In genomic region chr1:9233241-9233941, GRCh38 we compare ENCODE assay signal across 9 cellular contexts. TPM values are rescaled to one million over a fixed set of nuclear protein-coding genes. Genes with fewer than 3 reads are reported as not detected.
A peak's percentile ranks its signal among the peaks of the same experiment; 100 is the strongest.
DNase-seq lines count a peak whose midpoint lies in the region; ATAC-seq and TF ChIP-seq lines count a peak whose summit lies in the region.
"Had no signal": no experiment of that assay in that cellular context is flagged by ENCODE, and none has a peak within 500 bp of the region (broad histone marks: within the 10 kb centered on the region; RNA-seq: fewer than 3 reads in every experiment).

No MANE protein-coding gene starts in this region.

- POLR2A ChIA-PET in activated CD4-positive, alpha-beta T cell treated with anti-CD3 and anti-CD28 coated beads, Interleukin-2, amount 10 ng/mL, durations not matched to agents 7 days and 5 days (lab: Charles Lee), result no interaction called here
- POLR2A ChIA-PET in Caco-2 (lab: Charles Lee), result interaction anchor here (0.6 kb wide), 1 partner anchor 17 kb away, joined by 3 read pairs; no protein-coding TSS in a partner anchor

- no peaks in the 10 kb centered on the region for H3K9me3 Mint-ChIP-seq in activated CD4-positive, alpha-beta T cell treated with anti-CD3 and anti-CD28 coated beads, Interleukin-2, amount 10 ng/mL, durations not matched to agents 7 days and 5 days
- no peaks in the 10 kb centered on the region for H3K9me3 Mint-ChIP-seq in type B pancreatic cell
- H3K9me3 Mint-ChIP-seq in Caco-2 (ENCODE audit: unreplicated experiment), result no peaks in the 10 kb centered on the region

- 0 out of 2 replicates have a peak, but pooled peaks cover 5% of the 10 kb centered on the region for H3K4me1 ChIP-seq in Caco-2

- H3K36me3 Mint-ChIP-seq in activated CD4-positive, alpha-beta T cell treated with anti-CD3 and anti-CD28 coated beads, Interleukin-2, amount 10 ng/mL, durations not matched to agents 7 days and 5 days (ENCODE audit: low read depth), result peaks cover 3% of the 10 kb centered on the region
- peaks cover 2% of the 10 kb centered on the region for H3K36me3 Mint-ChIP-seq in type B pancreatic cell
- H3K36me3 Mint-ChIP-seq in Caco-2 (ENCODE audit: insufficient read depth, unreplicated experiment), result peaks cover 13% of the 10 kb centered on the region

- peak overlapping the region; percentile 90 for H3K4me3 Mint-ChIP-seq in activated CD4-positive, alpha-beta T cell treated with anti-CD3 and anti-CD28 coated beads, Interleukin-2, amount 10 ng/mL, durations not matched to agents 7 days and 5 days
- H3K4me3 Mint-ChIP-seq in type B pancreatic cell, result peak overlapping the region; percentile 65
- H3K4me3 Mint-ChIP-seq in Caco-2 (ENCODE audit: unreplicated experiment), result no peak overlapping the region

- H3K27me3 ChIP-seq in Caco-2 (replicated peaks; ENCODE audit: control insufficient read depth, insufficient read depth, low read length), result no peaks in the 10 kb centered on the region

- no peak for ATAC-seq in HG03354 (IDR thresholded peaks at IDR 0.05; ENCODE audit: poor library complexity, severe bottlenecking, unreplicated experiment)

- intact Hi-C loops in Caco-2 (cut with micrococcal nuclease; ENCODE audit: unreplicated experiment), result no loop called here

- no peak overlapping the region for H3K4me3 ChIP-seq in Caco-2 (ENCODE audit: low read depth, low read length)

- H3K9me3 ChIP-seq in Caco-2, result no peaks in the 10 kb centered on the region

- H3K4me1 Mint-ChIP-seq in activated CD4-positive, alpha-beta T cell treated with anti-CD3 and anti-CD28 coated beads, Interleukin-2, amount 10 ng/mL, durations not matched to agents 7 days and 5 days, result peaks cover 29% of the 10 kb centered on the region
- H3K4me1 Mint-ChIP-seq in type B pancreatic cell (ENCODE audit: unreplicated experiment), result peaks cover 14% of the 10 kb centered on the region
- H3K4me1 Mint-ChIP-seq in Caco-2 (ENCODE audit: low read depth, unreplicated experiment), result peaks cover 7% of the 10 kb centered on the region

- peak overlapping the region; percentile 99 for H3K27ac Mint-ChIP-seq in activated CD4-positive, alpha-beta T cell treated with anti-CD3 and anti-CD28 coated beads, Interleukin-2, amount 10 ng/mL, durations not matched to agents 7 days and 5 days
- H3K27ac Mint-ChIP-seq in type B pancreatic cell (peak overlapping the region; percentile 48), Caco-2 (ENCODE audit: unreplicated experiment) (no peak overlapping the region)

- TF ChIP-seq CTCF in type B pancreatic cell (conservative IDR thresholded peaks at IDR 0.05) (no peak), Caco-2 (IDR thresholded peaks at IDR 0.05; ENCODE audit: insufficient read depth in 1 of 2, low read depth in 1 of 2, low read length in 1 of 2, severe bottlenecking in 1 of 2, unreplicated experiment in 1 of 2) (no peak)

- peaks cover 3% of the 10 kb centered on the region for H3K27me3 Mint-ChIP-seq in activated CD4-positive, alpha-beta T cell treated with anti-CD3 and anti-CD28 coated beads, Interleukin-2, amount 10 ng/mL, durations not matched to agents 7 days and 5 days
- H3K27me3 Mint-ChIP-seq in type B pancreatic cell (peaks cover 2% of the 10 kb centered on the region), Caco-2 (ENCODE audit: insufficient read depth, unreplicated experiment) (no peaks in the 10 kb centered on the region)

- H3K36me3 ChIP-seq in Caco-2 (ENCODE audit: control insufficient read depth, insufficient read depth, low read length), result no peaks in the 10 kb centered on the region; the same call in 1 of the 2 replicates

- no TSS peak for BruUV-seq in Caco-2 (replicated peaks; lab: Mats Ljungman, UMichigan)

- CTCF ChIA-PET in activated CD4-positive, alpha-beta T cell treated with anti-CD3 and anti-CD28 coated beads, Interleukin-2, amount 10 ng/mL, durations not matched to agents 7 days and 5 days (lab: Charles Lee), result interaction anchor here (0.6 to 2.9 kb wide), 10 partner anchors 11 to 354 kb away, joined by 3 to 19 read pairs (median 4); no protein-coding TSS in a partner anchor
- CTCF ChIA-PET in Caco-2 (lab: Charles Lee), result interaction anchor here (0.7 to 1.9 kb wide), 4 partner anchors 16 to 123 kb away, joined by 4 to 18 read pairs (median 6); no protein-coding TSS in a partner anchor

- DNase-seq in activated CD4-positive, alpha-beta T cell treated with anti-CD3 and anti-CD28 coated beads, Interleukin-2, amount 10 ng/mL, durations not matched to agents 7 days and 5 days, result no peak
- DNase-seq in activated CD4-positive, alpha-beta T cell treated with anti-CD3 and anti-CD28 coated beads, Interleukin-2, amount 50 U/mL, for 48 hours, result no peak
- DNase-seq in dermis blood vessel endothelial cell, result peak; percentile 77
- DNase-seq in midbrain (lab: John Stamatoyannopoulos, UW), result peak; percentile 64
- no peak for DNase-seq in type B pancreatic cell (ENCODE audit: extremely low spot score, unreplicated experiment)
- no peak for DNase-seq in Caco-2
- DNase-seq in activated CD4-positive, alpha-beta T cell treated with anti-CD3 and anti-CD28 coated beads, Interleukin-2, amount 50 U/mL, for 1 hour, result no peak
- DNase-seq: COR-L47 had no signal

RNA-seq across cellular contexts. Expression of gene H6PD, which starts 1.2 kb away (rescaled TPM):
- total RNA-seq in activated CD4-positive, alpha-beta T cell treated with anti-CD3 and anti-CD28 coated beads, Interleukin-2, amount 10 ng/mL, durations not matched to agents 7 days and 5 days, result 10 to 100 TPM; 15.1 to 15.3 TPM
- total RNA-seq in dermis blood vessel endothelial cell, result 21.3 and 32.1 TPM in 2 replicates
- total RNA-seq in type B pancreatic cell (ENCODE audit: low replicate concordance), result 18.7 and 26.1 TPM in 2 replicates
- 10.1 and 13.0 TPM in 2 replicates for total RNA-seq in Caco-2 (2022)

RNA-seq across cellular contexts. Expression of gene SPSB1, which starts 59.3 kb away (rescaled TPM):
- total RNA-seq in activated CD4-positive, alpha-beta T cell treated with anti-CD3 and anti-CD28 coated beads, Interleukin-2, amount 10 ng/mL, durations not matched to agents 7 days and 5 days, result 1 to 10 TPM; 4.8 to 6.6 TPM
- total RNA-seq in dermis blood vessel endothelial cell (19.6 and 35.8 TPM in 2 replicates), type B pancreatic cell (ENCODE audit: low replicate concordance) (5.6 and 17.4 TPM in 2 replicates), Caco-2 (2022) (12.8 and 18.2 TPM in 2 replicates)

Comparison
In these comparisons a context has a peak if more than half of its experiments do, and no peak if none do; other contexts are left out.
1. DNase-seq: peak in dermis blood vessel endothelial cell (single experiment) and midbrain (single experiment); none in activated CD4-positive, alpha-beta T cell treated with anti-CD3 and anti-CD28 coated beads, Interleukin-2, amount 10 ng/mL, durations not matched to agents 7 days and 5 days (single experiment), activated CD4-positive, alpha-beta T cell treated with anti-CD3 and anti-CD28 coated beads, Interleukin-2, amount 50 U/mL, for 48 hours (0 of 2), type B pancreatic cell (single experiment), Caco-2 (0 of 2) and activated CD4-positive, alpha-beta T cell treated with anti-CD3 and anti-CD28 coated beads, Interleukin-2, amount 50 U/mL, for 1 hour (single experiment).